In genomic region chr2:15594291-15595256, GRCh38 we compare ENCODE assay signal across 26 cellular contexts. TPM values are rescaled to one million over a fixed set of nuclear protein-coding genes. Genes with fewer than 3 reads are reported as not detected.
A peak's percentile ranks its signal among the peaks of the same experiment; 100 is the strongest.
DNase-seq lines count a peak whose midpoint lies in the region; ATAC-seq, FAIRE-seq and TF ChIP-seq lines count a peak whose summit lies in the region.
"Had no signal": no experiment of that assay in that cellular context is flagged by ENCODE, and none has a peak within 500 bp of the region (broad histone marks: within the 10 kb centered on the region; RNA-seq: fewer than 3 reads in every experiment).

No MANE protein-coding gene starts in this region.

- no peak for TF ChIP-seq EP300 in esophagus muscularis mucosa (IDR thresholded peaks at IDR 0.05)

- no peak overlapping the region for H3K4me3 ChIP-seq in esophagus muscularis mucosa
- H3K4me3 ChIP-seq: BLaER1 treated with 17β-estradiol and CSF1 and Interleukin-3, amounts not matched to agents 10 nM and 100 nM; HAP-1; skin epidermis; suprapubic skin; uterus had no signal

- peak overlapping the region; percentile 70 for H3K27ac Mint-ChIP-seq in activated T-cell treated with anti-CD3 and anti-CD28 coated beads, Interleukin-2, amount 50 U/mL, for 24 hours
- H3K27ac Mint-ChIP-seq: neural progenitor cell, progenitor cell of endocrine pancreas had no signal

- no peak for DNase-seq in activated T-cell treated with anti-CD3 and anti-CD28 coated beads, Interleukin-2, amount 50 U/mL, for 24 hours
- DNase-seq in activated T-cell treated with anti-CD3 and anti-CD28 coated beads, Interleukin-2, amount 50 U/mL, for 4 hours = no peak
- DNase-seq in GM12892 (ENCODE audit: insufficient read length) (no peak), SK-MEL-5 (ENCODE audit: low read depth, low spot score) (peak; percentile 64), myocyte (ENCODE audit: low read depth) (peak; percentile 33), esophagus muscularis mucosa (ENCODE audit: extremely low spot score) (no peak), OCI-M2 (lab: John Stamatoyannopoulos, UW; ENCODE audit: unreplicated experiment) (no peak)
- DNase-seq: activated CD4-positive, alpha-beta T cell treated with anti-CD3 and anti-CD28 coated beads, Interleukin-2, amount 50 U/mL, for 4 hours; anterior cingulate cortex; Calu3; cerebellar nuclear complex; Kasumi-1; NCI-H1105 treated with DMSO at 0.1 percent for 48 hours; NCI-H2029 treated with DMSO at 0.1 percent for 48 hours; NCI-H446; NK-92 treated with Interleukin-12 subunit alpha and Interleukin-12 subunit beta, amount 100 ng/mL, for 24 hours; SK-N-SH; stimulated activated CD4-positive, alpha-beta T cell treated with anti-CD3 and anti-CD28 coated beads, Interleukin-1b, Interleukin-23, amount 100 ng/mL, for 48 hours; uterus had no signal

- H3K27me3 ChIP-seq in esophagus muscularis mucosa = no peaks in the 10 kb centered on the region
- H3K27me3 ChIP-seq: BLaER1 treated with 17β-estradiol and CSF1 and Interleukin-3, amounts not matched to agents 10 nM and 100 nM; neural progenitor cell; suprapubic skin; uterus had no signal

- intact Hi-C loops in esophagus muscularis mucosa (cut with DNase I) = no loop called here

- no peak overlapping the region for H3K4me3 Mint-ChIP-seq in activated T-cell treated with anti-CD3 and anti-CD28 coated beads, Interleukin-2, amount 50 U/mL, for 24 hours
- no peak overlapping the region for H3K4me3 Mint-ChIP-seq in activated T-cell treated with anti-CD3 and anti-CD28 coated beads, Interleukin-2, amount 50 U/mL, for 4 hours

- peak; percentile 38 for FAIRE-seq in GM12892 (lab: Jason Lieb, UNC)

- no peaks in the 10 kb centered on the region for H3K9me3 ChIP-seq in esophagus muscularis mucosa
- H3K9me3 ChIP-seq: BLaER1 treated with 17β-estradiol and CSF1 and Interleukin-3, amounts not matched to agents 10 nM and 100 nM; HAP-1; SK-N-SH; suprapubic skin; uterus had no signal

- H3K36me3 Mint-ChIP-seq in activated T-cell treated with anti-CD3 and anti-CD28 coated beads, Interleukin-2, amount 50 U/mL, for 24 hours (ENCODE audit: low read depth) = peaks cover 79% of the 10 kb centered on the region
- H3K36me3 Mint-ChIP-seq in activated T-cell treated with anti-CD3 and anti-CD28 coated beads, Interleukin-2, amount 50 U/mL, for 4 hours (ENCODE audit: insufficient read depth) = peaks cover 27% of the 10 kb centered on the region

- TF ChIP-seq POLR2A in GM12892 (IDR thresholded peaks at IDR 0.05; ENCODE audit: low read depth, low read length) = no peak
- no peak for TF ChIP-seq POLR2A in esophagus muscularis mucosa (IDR thresholded peaks at IDR 0.05; ENCODE audit: low read depth)

- TF ChIP-seq CTCF in esophagus muscularis mucosa (IDR thresholded peaks at IDR 0.05) = no peak

- 62% methylated on average over 5 of the region's 5 CpGs for WGBS in esophagus muscularis mucosa

- H3K36me3 ChIP-seq in esophagus muscularis mucosa = peaks cover 30 to 47% (median 37%) of the 10 kb centered on the region in 4 donors
- H3K36me3 ChIP-seq: uterus had no signal

- peaks cover 23 to 34% (median 32%) of the 10 kb centered on the region in 4 donors for H3K4me1 ChIP-seq in esophagus muscularis mucosa
- H3K4me1 ChIP-seq: uterus had no signal

- no peak overlapping the region for H3K27ac ChIP-seq in esophagus muscularis mucosa (replicated peaks in 1 of 4)
- H3K27ac ChIP-seq: BLaER1 treated with 17β-estradiol and CSF1 and Interleukin-3, amounts not matched to agents 10 nM and 100 nM; neural progenitor cell; skin epidermis; suprapubic skin; uterus had no signal

- no peaks in the 10 kb centered on the region for H3K9me3 Mint-ChIP-seq in activated T-cell treated with anti-CD3 and anti-CD28 coated beads, Interleukin-2, amount 50 U/mL, for 24 hours
- no peaks in the 10 kb centered on the region for H3K9me3 Mint-ChIP-seq in activated T-cell treated with anti-CD3 and anti-CD28 coated beads, Interleukin-2, amount 50 U/mL, for 4 hours
- H3K9me3 Mint-ChIP-seq: neural progenitor cell had no signal

- no peak for ATAC-seq in activated T-cell treated with anti-CD3 and anti-CD28 coated beads, Interleukin-2, amount 50 U/mL, for 4 hours
- ATAC-seq in HG02623 (IDR thresholded peaks at IDR 0.05; ENCODE audit: unreplicated experiment) = no peak

- no peaks in the 10 kb centered on the region for H3K27me3 Mint-ChIP-seq in activated T-cell treated with anti-CD3 and anti-CD28 coated beads, Interleukin-2, amount 50 U/mL, for 24 hours
- no peaks in the 10 kb centered on the region for H3K27me3 Mint-ChIP-seq in activated T-cell treated with anti-CD3 and anti-CD28 coated beads, Interleukin-2, amount 50 U/mL, for 4 hours (ENCODE audit: low read depth)
- H3K27me3 Mint-ChIP-seq: progenitor cell of endocrine pancreas had no signal

- in situ Hi-C loops in SK-MEL-5 (cut with HindIII; ENCODE audit: low pct_unique_long_range_greater_than_20kb, low sequenced_read_pairs) = no loop called here

- H3K4me1 Mint-ChIP-seq in activated T-cell treated with anti-CD3 and anti-CD28 coated beads, Interleukin-2, amount 50 U/mL, for 24 hours (ENCODE audit: low read depth) = peaks cover 36% of the 10 kb centered on the region
- H3K4me1 Mint-ChIP-seq in activated T-cell treated with anti-CD3 and anti-CD28 coated beads, Interleukin-2, amount 50 U/mL, for 4 hours (ENCODE audit: low read depth) = peaks cover 35% of the 10 kb centered on the region

RNA-seq across cellular contexts. Expression of gene DDX1, which starts 2.9 kb away (rescaled TPM):
- total RNA-seq in activated T-cell treated with anti-CD3 and anti-CD28 coated beads, Interleukin-2, amount 50 U/mL, for 4 hours = 100 to 1,000 TPM; 121 to 174 (median 128) TPM
- polyA plus RNA-seq in GM12892 (2012; ENCODE audit: missing spikeins) = 81.9 TPM
- 193 and 194 TPM in 2 replicates for total RNA-seq in SK-MEL-5 (2014; rRNA removed; shearing (Covaris generic))
- polyA plus RNA-seq in SK-MEL-5 (2015; cell fraction: cytosol; rRNA removed) = 135 and 162 TPM in 2 replicates
- polyA plus RNA-seq in SK-MEL-5 (2015; cell fraction: nucleus; rRNA removed) = 108 and 144 TPM in 2 replicates
- total RNA-seq in myocyte = 69.6 and 89.1 TPM in 2 replicates
- 53.5 TPM for polyA plus RNA-seq in myocyte (2012)
- 10 to 100 TPM; 58.3 to 90.5 (median 60.8) TPM for total RNA-seq in esophagus muscularis mucosa

RNA-seq across cellular contexts. Expression of gene NBAS, which starts 33.4 kb away (rescaled TPM):
- 10 to 100 TPM; 28.5 to 30.4 (median 29.7) TPM for total RNA-seq in activated T-cell treated with anti-CD3 and anti-CD28 coated beads, Interleukin-2, amount 50 U/mL, for 4 hours
- polyA plus RNA-seq in GM12892 (2012; ENCODE audit: missing spikeins) = 14.8 TPM
- 59.4 and 59.6 TPM in 2 replicates for total RNA-seq in SK-MEL-5 (2014; rRNA removed; shearing (Covaris generic))
- polyA plus RNA-seq in SK-MEL-5 (2015; cell fraction: cytosol; rRNA removed) = 19.2 and 23.4 TPM in 2 replicates
- polyA plus RNA-seq in SK-MEL-5 (2015; cell fraction: nucleus; rRNA removed) = 26.9 and 29.5 TPM in 2 replicates
- total RNA-seq in myocyte = 49.3 and 56.6 TPM in 2 replicates
- polyA plus RNA-seq in myocyte (2012) = 31.0 TPM
- total RNA-seq in esophagus muscularis mucosa = 10 to 100 TPM; 39.2 to 43.6 (median 42.0) TPM

Comparison
In these comparisons a context has a peak if more than half of its experiments do, and no peak if none do; other contexts are left out.
1. DNase-seq: peak in SK-MEL-5 (single experiment) and myocyte (single experiment); none in activated T-cell treated with anti-CD3 and anti-CD28 coated beads, Interleukin-2, amount 50 U/mL, for 24 hours (single experiment), activated T-cell treated with anti-CD3 and anti-CD28 coated beads, Interleukin-2, amount 50 U/mL, for 4 hours (single experiment), GM12892 (single experiment), esophagus muscularis mucosa (single experiment) and OCI-M2 (single experiment).